Comparison of ENCODE assay signal across 23 cellular contexts in the genomic region with DNA sequence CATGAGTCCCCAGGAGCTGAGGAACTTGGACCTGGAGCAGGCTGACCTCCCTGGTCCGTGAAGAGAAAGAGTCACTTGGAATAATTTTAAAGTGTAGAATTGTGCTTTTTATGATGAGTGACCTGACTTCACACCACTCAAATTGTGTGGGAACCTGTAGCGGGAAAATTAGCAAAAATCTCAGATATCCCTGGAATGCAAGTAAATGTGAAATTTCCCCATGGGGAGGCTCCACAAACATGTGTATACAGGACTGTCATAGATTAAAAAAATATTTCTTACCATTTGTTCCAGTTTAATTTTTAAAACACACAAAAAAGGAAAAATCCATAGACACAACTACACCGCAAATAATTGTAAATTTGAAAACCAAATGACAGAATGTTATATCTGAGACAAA.
"Had no signal": no experiment of that assay in that cellular context is flagged by ENCODE, and none has a peak within 500 bp of the region (broad histone marks: within the 10 kb centered on the region; RNA-seq: fewer than 3 reads in every experiment).

No MANE protein-coding gene starts in this region.

- ATAC-seq: activated CD8-positive, alpha-beta T cell treated with anti-CD3 and anti-CD28 coated beads, Interleukin-2, amount 10 ng/mL, durations not matched to agents 7 days and 5 days; activated naive CD4-positive, alpha-beta T cell treated with anti-CD3 and anti-CD28 coated beads, Interleukin-2, amount 50 U/mL, for 72 hours; activated T-helper 17 cell treated with anti-CD3 and anti-CD28 coated beads, Interleukin-2, amount 50 U/mL, for 72 hours; foreskin keratinocyte; left lobe of liver; sciatic nerve; stimulated activated memory B cell treated with anti-CD40 and anti-IgM and Interleukin-4, amounts not matched to agents 10 μg/mL and 1 μg/mL and 100 μg/mL, for 72 hours had no signal

- DNase-seq: activated CD4-positive, alpha-beta T cell treated with anti-CD3 and anti-CD28 coated beads for 1 hour; activated CD4-positive, alpha-beta T cell treated with anti-CD3 and anti-CD28 coated beads, Interleukin-2, amount 50 U/mL, for 1 hour; activated CD8-positive, alpha-beta T cell treated with anti-CD3 and anti-CD28 coated beads, Interleukin-2, amount 10 ng/mL, durations not matched to agents 7 days and 5 days; activated T-cell treated with anti-CD3 and anti-CD28 coated beads, Interleukin-2, amount 50 U/mL, for 1 hour; effector CD4-positive, alpha-beta T cell; foreskin keratinocyte; immature natural killer cell; midbrain; nucleus accumbens; stimulated activated CD4-positive, alpha-beta T cell treated with anti-CD3 and anti-CD28 coated beads, Interleukin-15, amount 100 ng/mL, for 24 hours; stomach; T-helper 1 cell; transverse colon; WERI-Rb-1 had no signal

- H3K27me3 ChIP-seq: ascending aorta, foreskin keratinocyte, stomach, suprapubic skin, transverse colon had no signal

- H3K4me3 ChIP-seq: ascending aorta, lung, smooth muscle cell, stomach, suprapubic skin, transverse colon had no signal

- H3K4me1 ChIP-seq: ascending aorta, foreskin keratinocyte, stomach, suprapubic skin, transverse colon had no signal

- H3K36me3 ChIP-seq: ascending aorta, stomach, suprapubic skin, transverse colon, WERI-Rb-1 had no signal

- H3K27ac ChIP-seq: ascending aorta, foreskin keratinocyte, stomach, suprapubic skin, transverse colon, WERI-Rb-1 had no signal

- H3K9me3 ChIP-seq: ascending aorta, transverse colon had no signal
